Comparison of ENCODE assay signal across 20 cellular contexts in the genomic region with DNA sequence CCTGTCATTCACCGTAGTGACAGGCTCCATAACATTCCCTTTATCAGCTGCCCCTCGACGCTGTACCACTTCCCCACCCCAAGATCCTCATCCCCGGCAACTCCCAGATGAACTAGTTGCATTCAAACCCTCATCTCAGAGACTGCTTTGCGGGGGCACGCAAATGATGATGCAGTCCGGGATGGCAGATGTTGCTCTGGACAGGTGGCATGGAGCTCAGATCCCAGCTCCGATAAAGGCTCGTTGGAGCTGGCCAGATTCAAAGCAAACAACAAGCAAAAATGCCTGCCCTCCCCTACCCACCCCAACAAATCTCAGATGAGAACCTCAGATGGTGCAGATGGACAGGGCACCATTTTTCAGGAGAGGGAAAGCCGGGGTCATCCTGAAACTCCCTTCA. TPM values are rescaled to one million over a fixed set of nuclear protein-coding genes. Genes with fewer than 3 reads are reported as not detected.
"Had no signal": no experiment of that assay in that cellular context is flagged by ENCODE, and none has a peak within 500 bp of the region (broad histone marks: within the 10 kb centered on the region; RNA-seq: fewer than 3 reads in every experiment).

No MANE protein-coding gene starts in this region.

- ATAC-seq: activated T-cell treated with anti-CD3 and anti-CD28 coated beads, Interleukin-2, amount 50 U/mL, for 4 hours; lower lobe of right lung; sciatic nerve had no signal

- H3K4me1 Mint-ChIP-seq: brain, mesothelial cell of epicardium had no signal

- H3K27me3 Mint-ChIP-seq: activated naive CD8-positive, alpha-beta T cell; central memory CD8-positive, alpha-beta T cell had no signal

- H3K4me3 Mint-ChIP-seq: activated naive CD8-positive, alpha-beta T cell; activated T-cell treated with anti-CD3 and anti-CD28 coated beads, Interleukin-2, amount 50 U/mL, for 4 hours; brain; central memory CD8-positive, alpha-beta T cell; mesothelial cell of epicardium; neural progenitor cell had no signal

- H2AFZ ChIP-seq: neural progenitor cell had no signal

- H3K4me1 ChIP-seq: lower lobe of right lung, neural progenitor cell, SJCRH30, spleen, tibial nerve had no signal

- H3K9ac ChIP-seq: neural progenitor cell had no signal

- H3K9me3 ChIP-seq: lower lobe of right lung, ovary had no signal

- H3K36me3 Mint-ChIP-seq: brain, neural progenitor cell had no signal

- H3K36me3 ChIP-seq: lower lobe of right lung, neural progenitor cell, ovary, SJCRH30, tibial nerve had no signal

- H3K4me2 ChIP-seq: neural progenitor cell had no signal

- H3K4me3 ChIP-seq: coronary artery, lower lobe of right lung, neural progenitor cell, ovary, SJCRH30, spleen, tibial nerve had no signal

- H3K27ac Mint-ChIP-seq: mesothelial cell of epicardium, neural progenitor cell had no signal

- H3K27me3 ChIP-seq: neural progenitor cell, ovary, SJCRH30, spleen, tibial nerve had no signal

- H3K27ac ChIP-seq: coronary artery, epithelial cell of prostate, lower lobe of right lung, neural progenitor cell, ovary, SJCRH30, spleen, tibial nerve had no signal

- DNase-seq: activated CD4-positive, alpha-beta T cell treated with anti-CD3 and anti-CD28 coated beads, Interleukin-2, amount 50 U/mL, for 48 hours; activated gamma-delta T cell treated with Interleukin-2 at 50 U/mL for 16 hours; activated T-cell treated with anti-CD3 and anti-CD28 coated beads, Interleukin-2, amount 50 U/mL, for 4 hours; effector CD8-positive, alpha-beta T cell; foreskin melanocyte; lower lobe of right lung; ovary; spleen; T-helper 9 cell had no signal

RNA-seq across cellular contexts. Expression of a gene that starts 46.7 kb away (rescaled TPM):
- total RNA-seq: fibroblast of lung, SJCRH30 had no signal
